20 cellular contexts compared by ENCODE assay signal in genomic region chrX:150256297-150256650, GRCh38.
DNase-seq lines count a peak whose midpoint lies in the region; ATAC-seq, FAIRE-seq and TF ChIP-seq lines count a peak whose summit lies in the region.
"Had no signal": no experiment of that assay in that cellular context is flagged by ENCODE, and none has a peak within 500 bp of the region (broad histone marks: within the 10 kb centered on the region; RNA-seq: fewer than 3 reads in every experiment).

No MANE protein-coding gene starts in this region.

- H3K4me1 Mint-ChIP-seq in activated CD4-positive, alpha-beta memory T cell treated with anti-CD3 and anti-CD28 coated beads for 36 hours (ENCODE audit: low read depth): peaks cover 10% of the 10 kb centered on the region
- H3K4me1 Mint-ChIP-seq in activated CD4-positive, alpha-beta memory T cell treated with anti-CD3 and anti-CD28 coated beads, Interleukin-2, amount 10 ng/mL, durations not matched to agents 7 days and 5 days: peaks cover 11% of the 10 kb centered on the region
- H3K4me1 Mint-ChIP-seq in stimulated activated naive B cell treated with anti-CD40 and anti-IgM and Interleukin-4, amounts not matched to agents 10 μg/mL and 1 μg/mL and 100 μg/mL, for 72 hours: peaks cover 4 to 6% of the 10 kb centered on the region in 2 donors

- FAIRE-seq in GM12878 (lab: Jason Lieb, UNC) (no peak), GM12892 (lab: Jason Lieb, UNC) (no peak)
- FAIRE-seq: D721Med had no signal

- no TSS peak for BruUV-seq in GM12878 (replicated peaks; lab: Mats Ljungman, UMichigan)

- SMC1A ChIA-PET in GM12878 (lab: Charles Lee; ENCODE audit: uncharacterized antibody, unreplicated experiment): no interaction called here

- no peaks in the 10 kb centered on the region for H3K9me3 Mint-ChIP-seq in activated CD4-positive, alpha-beta memory T cell treated with anti-CD3 and anti-CD28 coated beads for 36 hours
- no peaks in the 10 kb centered on the region for H3K9me3 Mint-ChIP-seq in activated CD4-positive, alpha-beta memory T cell treated with anti-CD3 and anti-CD28 coated beads, Interleukin-2, amount 10 ng/mL, durations not matched to agents 7 days and 5 days
- H3K9me3 Mint-ChIP-seq in stimulated activated naive B cell treated with anti-CD40 and anti-IgM and Interleukin-4, amounts not matched to agents 10 μg/mL and 1 μg/mL and 100 μg/mL, for 72 hours: no peaks in the 10 kb centered on the region

- H3K79me2 ChIP-seq in Loucy (ENCODE audit: insufficient read depth, low read length) (no peaks in the 10 kb centered on the region), GM12878 (ENCODE audit: control insufficient read depth, insufficient read depth, low read length) (no peaks in the 10 kb centered on the region)

- in situ Hi-C loops in GM12878 (cut with MboI): no loop called here

- peaks cover 22% of the 10 kb centered on the region for H3K4me1 ChIP-seq in Loucy (ENCODE audit: insufficient read depth, low read length, poor library complexity, severe bottlenecking)
- H3K4me1 ChIP-seq in GM12878 (ENCODE audit: control insufficient read depth, insufficient read depth, low read length): no peaks in the 10 kb centered on the region

- H3K27me3 ChIP-seq in Loucy (ENCODE audit: insufficient read depth, low read length, poor library complexity, severe bottlenecking): no peaks in the 10 kb centered on the region
- H3K27me3 ChIP-seq in GM12878 (replicated peaks in 1 of 2; ENCODE audit: control insufficient read depth in 2 of 2, insufficient read depth in 2 of 2, low read length in 1 of 2): no peaks in the 10 kb centered on the region
- H3K27me3 ChIP-seq: MG63, SJSA1 had no signal

- no peaks in the 10 kb centered on the region for H4K20me1 ChIP-seq in Loucy (ENCODE audit: insufficient read depth, low read length, poor library complexity, severe bottlenecking)
- no peaks in the 10 kb centered on the region for H4K20me1 ChIP-seq in GM12878 (ENCODE audit: control insufficient read depth, insufficient read depth)

- no peaks in the 10 kb centered on the region for H3F3A ChIP-seq in Loucy (ENCODE audit: low read depth)

- CTCF ChIA-PET in activated CD4-positive, alpha-beta memory T cell treated with anti-CD3 and anti-CD28 coated beads for 36 hours (lab: Charles Lee): no interaction called here
- CTCF ChIA-PET in activated CD4-positive, alpha-beta memory T cell treated with anti-CD3 and anti-CD28 coated beads, Interleukin-2, amount 10 ng/mL, durations not matched to agents 7 days and 5 days (lab: Charles Lee): no interaction called here
- CTCF ChIA-PET in GM12878 (lab: Yijun Ruan, JAX): no interaction called here

- no peaks in the 10 kb centered on the region for H3K9me3 ChIP-seq in Loucy (ENCODE audit: insufficient read depth, low read depth, low read length)
- H3K9me3 ChIP-seq in GM12878 (replicated peaks; ENCODE audit: control insufficient read depth, insufficient read depth, low read length): no peaks in the 10 kb centered on the region
- H3K9me3 ChIP-seq: MG63, SJSA1 had no signal

- POLR2A ChIA-PET in activated CD4-positive, alpha-beta memory T cell treated with anti-CD3 and anti-CD28 coated beads for 36 hours (lab: Charles Lee): no interaction called here
- POLR2A ChIA-PET in activated CD4-positive, alpha-beta memory T cell treated with anti-CD3 and anti-CD28 coated beads, Interleukin-2, amount 10 ng/mL, durations not matched to agents 7 days and 5 days (lab: Charles Lee): no interaction called here
- POLR2A ChIA-PET in GM12878 (lab: Charles Lee): no interaction called here

- no peak overlapping the region for H3K27ac Mint-ChIP-seq in activated CD4-positive, alpha-beta memory T cell treated with anti-CD3 and anti-CD28 coated beads for 36 hours
- no peak overlapping the region for H3K27ac Mint-ChIP-seq in activated CD4-positive, alpha-beta memory T cell treated with anti-CD3 and anti-CD28 coated beads, Interleukin-2, amount 10 ng/mL, durations not matched to agents 7 days and 5 days
- no peak overlapping the region for H3K27ac Mint-ChIP-seq in stimulated activated naive B cell treated with anti-CD40 and anti-IgM and Interleukin-4, amounts not matched to agents 10 μg/mL and 1 μg/mL and 100 μg/mL, for 72 hours
- H3K27ac Mint-ChIP-seq: CD4-positive, CD25-positive, alpha-beta regulatory T cell had no signal

- H3K4me3 Mint-ChIP-seq in activated CD4-positive, alpha-beta memory T cell treated with anti-CD3 and anti-CD28 coated beads for 36 hours: no peak overlapping the region
- no peak overlapping the region for H3K4me3 Mint-ChIP-seq in activated CD4-positive, alpha-beta memory T cell treated with anti-CD3 and anti-CD28 coated beads, Interleukin-2, amount 10 ng/mL, durations not matched to agents 7 days and 5 days
- no peak overlapping the region for H3K4me3 Mint-ChIP-seq in stimulated activated naive B cell treated with anti-CD40 and anti-IgM and Interleukin-4, amounts not matched to agents 10 μg/mL and 1 μg/mL and 100 μg/mL, for 72 hours
- H3K4me3 Mint-ChIP-seq: CD4-positive, CD25-positive, alpha-beta regulatory T cell had no signal

- peak; percentile 33; the same call in 2 of the 3 replicates for ATAC-seq in GM12878
- ATAC-seq in stimulated activated naive B cell treated with anti-CD40 and anti-IgM and Interleukin-4, amounts not matched to agents 10 μg/mL and 1 μg/mL and 100 μg/mL, for 72 hours (replicated peaks): peak; percentile 45 to 63
- ATAC-seq: HCT116 had no signal

- RAD21 ChIA-PET in GM12878 (lab: Charles Lee; ENCODE audit: unreplicated experiment): no interaction called here

- TF ChIP-seq CTCF in Loucy (conservative IDR thresholded peaks at IDR 0.05; ENCODE audit: low read length) (no peak), GM12878 (IDR thresholded peaks at IDR 0.05 in 2 of 3, conservative IDR thresholded peaks at IDR 0.05 in 1 of 3; ENCODE audit: control insufficient read depth in 2 of 3, extremely low read depth in 1 of 3, insufficient read depth in 1 of 3, low read depth in 3 of 3, low read length in 3 of 3) (no peak)

- DNase-seq in activated CD4-positive, alpha-beta memory T cell treated with anti-CD3 and anti-CD28 coated beads for 36 hours: peak; percentile 12
- DNase-seq in activated CD4-positive, alpha-beta memory T cell treated with anti-CD3 and anti-CD28 coated beads, Interleukin-2, amount 10 ng/mL, durations not matched to agents 7 days and 5 days: no peak
- no peak for DNase-seq in GM12878 (ENCODE audit: low read depth, low spot score)
- DNase-seq in stimulated activated naive B cell treated with anti-CD40 and anti-IgM and Interleukin-4, amounts not matched to agents 10 μg/mL and 1 μg/mL and 100 μg/mL, for 72 hours: no peak
- no peak for DNase-seq in GM12892 (ENCODE audit: insufficient read length)
- no peak for DNase-seq in DMS53 treated with DMSO at 0.1 percent for 48 hours (lab: John Stamatoyannopoulos, UW; ENCODE audit: unreplicated experiment)
- DNase-seq: CD4-positive, CD25-positive, alpha-beta regulatory T cell; KBM-7; MG63; NCI-H2029; NCI-H446; NCI-H524 treated with DMSO at 0.1 percent for 48 hours; NCI-H774; NK-92 treated with Interleukin-12 subunit alpha and Interleukin-12 subunit beta, amount 100 ng/mL, for 24 hours; Right ventricle myocardium superior; RPMI8226 had no signal

- no peaks in the 10 kb centered on the region for H3K36me3 Mint-ChIP-seq in activated CD4-positive, alpha-beta memory T cell treated with anti-CD3 and anti-CD28 coated beads for 36 hours
- H3K36me3 Mint-ChIP-seq in activated CD4-positive, alpha-beta memory T cell treated with anti-CD3 and anti-CD28 coated beads, Interleukin-2, amount 10 ng/mL, durations not matched to agents 7 days and 5 days (ENCODE audit: low read depth): no peaks in the 10 kb centered on the region
- H3K36me3 Mint-ChIP-seq in stimulated activated naive B cell treated with anti-CD40 and anti-IgM and Interleukin-4, amounts not matched to agents 10 μg/mL and 1 μg/mL and 100 μg/mL, for 72 hours: no peaks in the 10 kb centered on the region
- H3K36me3 Mint-ChIP-seq: CD4-positive, CD25-positive, alpha-beta regulatory T cell had no signal

- H3K27me3 Mint-ChIP-seq in activated CD4-positive, alpha-beta memory T cell treated with anti-CD3 and anti-CD28 coated beads for 36 hours: no peaks in the 10 kb centered on the region
- H3K27me3 Mint-ChIP-seq in activated CD4-positive, alpha-beta memory T cell treated with anti-CD3 and anti-CD28 coated beads, Interleukin-2, amount 10 ng/mL, durations not matched to agents 7 days and 5 days: no peaks in the 10 kb centered on the region
- peaks cover 5 to 8% of the 10 kb centered on the region in 2 donors for H3K27me3 Mint-ChIP-seq in stimulated activated naive B cell treated with anti-CD40 and anti-IgM and Interleukin-4, amounts not matched to agents 10 μg/mL and 1 μg/mL and 100 μg/mL, for 72 hours
- H3K27me3 Mint-ChIP-seq: CD4-positive, CD25-positive, alpha-beta regulatory T cell had no signal

- peak overlapping the region; percentile 24 for H3K4me2 ChIP-seq in Loucy (ENCODE audit: low read depth, low read length, poor library complexity, severe bottlenecking)
- no peak overlapping the region for H3K4me2 ChIP-seq in GM12878 (ENCODE audit: control insufficient read depth, insufficient read depth)

- H3K4me3 ChIP-seq in Loucy (ENCODE audit: low read length, poor library complexity, severe bottlenecking) (no peak overlapping the region), GM12878 (no peak overlapping the region)
- H3K4me3 ChIP-seq: MG63, SJSA1 had no signal

- H3K36me3 ChIP-seq in Loucy (ENCODE audit: insufficient read depth, low read length) (no peaks in the 10 kb centered on the region), GM12878 (ENCODE audit: control insufficient read depth in 2 of 2, insufficient read depth in 2 of 2, low read length in 1 of 2) (no peaks in the 10 kb centered on the region)
- H3K36me3 ChIP-seq: MG63, SJSA1 had no signal

- H3K27ac ChIP-seq in GM12878 (ENCODE audit: control insufficient read depth, insufficient read depth): no peak overlapping the region
- H3K27ac ChIP-seq: SJSA1 had no signal

- intact Hi-C loops in activated CD4-positive, alpha-beta memory T cell treated with anti-CD3 and anti-CD28 coated beads for 36 hours (cut with micrococcal nuclease): no loop called here
- intact Hi-C loops in GM12878 (cut with micrococcal nuclease; ENCODE audit: unreplicated experiment): no loop called here

- no peak for TF ChIP-seq EP300 in GM12878 (IDR thresholded peaks at IDR 0.05; ENCODE audit: borderline replicate concordance in 1 of 2, control insufficient read depth in 1 of 2, low read depth in 2 of 2, low read length in 2 of 2)

- 5% methylated on average over 2 of the region's 2 CpGs for WGBS in GM12878 (ENCODE audit: insufficient coverage, insufficient replicate concordance, low lambda C conversion rate, missing lambda C conversion rate)

- H3K9ac ChIP-seq in Loucy (ENCODE audit: low read depth, low read length, poor library complexity, severe bottlenecking): no peak overlapping the region
- H3K9ac ChIP-seq in GM12878 (ENCODE audit: control insufficient read depth, insufficient read depth, low read length): no peak overlapping the region

- H2AFZ ChIP-seq in Loucy (ENCODE audit: low read length) (no peak overlapping the region), GM12878 (ENCODE audit: control insufficient read depth, low read depth, low read length) (no peak overlapping the region)

- no peak for TF ChIP-seq RAD21 in GM12878 (IDR thresholded peaks at IDR 0.05; ENCODE audit: insufficient read depth, low read depth, low read length)

- TF ChIP-seq POLR2A in GM12878 (IDR thresholded peaks at IDR 0.05; ENCODE audit: low read depth, low read length): no peak
- TF ChIP-seq POLR2A in GM12892 (IDR thresholded peaks at IDR 0.05; ENCODE audit: low read depth, low read length): no peak

- no peaks in the 10 kb centered on the region for H3K9me2 ChIP-seq in Loucy (replicated peaks; ENCODE audit: low read depth, low read length)
